Comparison of ENCODE assay signal across 10 cellular contexts in the genomic region with DNA sequence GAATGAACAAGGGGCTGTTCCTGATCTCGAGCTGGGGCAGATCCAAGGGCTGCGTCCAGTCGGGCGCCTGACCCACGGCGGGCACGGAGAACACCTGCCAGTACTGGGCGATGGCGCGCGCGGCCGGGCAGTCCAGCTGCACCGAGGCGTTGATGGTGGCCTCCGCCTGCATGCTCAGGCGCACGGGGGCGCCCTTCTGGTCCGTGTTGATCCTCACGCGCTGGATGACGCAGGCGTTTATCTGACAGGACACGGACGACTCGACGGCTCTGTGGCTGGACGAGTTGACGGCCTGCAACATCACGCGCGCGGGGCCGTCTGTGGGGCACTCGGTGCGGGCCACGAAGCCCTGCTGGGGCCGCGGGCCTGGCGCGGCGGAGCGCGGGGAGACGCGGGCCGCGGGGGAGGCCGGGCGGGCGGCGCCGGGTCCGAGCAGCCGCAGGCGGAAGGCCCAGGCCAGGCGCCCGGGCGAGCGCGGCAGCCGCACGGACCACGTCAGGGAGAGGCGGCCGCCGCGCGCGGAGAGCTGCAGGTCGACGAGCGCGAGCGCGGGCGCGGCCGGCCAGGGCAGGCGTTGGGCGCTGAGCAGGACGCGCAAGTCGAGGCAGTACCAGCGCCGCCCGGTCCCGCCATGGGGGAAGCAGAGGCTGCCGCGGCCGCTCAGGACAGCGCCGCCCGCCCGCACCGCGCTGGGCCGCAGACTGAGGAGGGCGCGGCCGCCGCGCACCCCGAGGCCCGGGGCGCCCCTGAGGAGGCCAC. TPM values are rescaled to one million over a fixed set of nuclear protein-coding genes. Genes with fewer than 3 reads are reported as not detected.
DNase-seq lines count a peak whose midpoint lies in the region; ATAC-seq, FAIRE-seq and TF ChIP-seq lines count a peak whose summit lies in the region.
"Had no signal": no experiment of that assay in that cellular context is flagged by ENCODE, and none has a peak within 500 bp of the region (broad histone marks: within the 10 kb centered on the region; RNA-seq: fewer than 3 reads in every experiment).

No MANE protein-coding gene starts in this region.

- H3K36me3 ChIP-seq in endothelial cell of umbilical vein (ENCODE audit: control insufficient read depth in 2 of 2, extremely low read depth in 1 of 2, insufficient read depth in 2 of 2, low read length in 2 of 2) (no peaks in the 10 kb centered on the region), upper lobe of left lung (no peaks in the 10 kb centered on the region)

- H3K4me1 ChIP-seq in endothelial cell of umbilical vein (ENCODE audit: control insufficient read depth, extremely low read depth, insufficient read depth, low read length), result peaks cover 4% of the 10 kb centered on the region
- peaks cover 0 to 17% (median 13%) of the 10 kb centered on the region in 4 donors for H3K4me1 ChIP-seq in upper lobe of left lung

- DNase-seq in activated CD8-positive, alpha-beta memory T cell treated with anti-CD3 and anti-CD28 coated beads, Interleukin-2, amount 10 ng/mL, durations not matched to agents 7 days and 5 days, result peak; percentile 57
- no peak for DNase-seq in activated CD8-positive, alpha-beta memory T cell treated with anti-CD3 and anti-CD28 coated beads for 24 hours
- DNase-seq in endothelial cell of umbilical vein (ENCODE audit: low read depth, low spot score), result peak; percentile 53
- DNase-seq in lung microvascular endothelial cell (ENCODE audit: low read depth in 2 of 2), result peak; percentile 75 to 81
- peak; percentile 84 to 90 for DNase-seq in upper lobe of left lung
- no peak for DNase-seq in NCI-H1092 (lab: John Stamatoyannopoulos, UW)
- DNase-seq: Calu3 had no signal

- peaks cover 7% of the 10 kb centered on the region for H3K4me1 Mint-ChIP-seq in activated CD8-positive, alpha-beta memory T cell treated with anti-CD3 and anti-CD28 coated beads, Interleukin-2, amount 10 ng/mL, durations not matched to agents 7 days and 5 days

- peaks cover 13% of the 10 kb centered on the region for H3K36me3 Mint-ChIP-seq in activated CD8-positive, alpha-beta memory T cell treated with anti-CD3 and anti-CD28 coated beads, Interleukin-2, amount 10 ng/mL, durations not matched to agents 7 days and 5 days
- H3K36me3 Mint-ChIP-seq: activated naive CD4-positive, alpha-beta T cell treated with anti-CD3 and anti-CD28 coated beads, Interleukin-2, amount 50 U/mL, for 24 hours had no signal

- intact Hi-C loops in endothelial cell of umbilical vein (cut with micrococcal nuclease), result no loop called here

- H3K9me3 ChIP-seq in endothelial cell of umbilical vein (replicated peaks; ENCODE audit: control insufficient read depth, insufficient read depth, low read length) (no peaks in the 10 kb centered on the region), upper lobe of left lung (no peaks in the 10 kb centered on the region)

- FAIRE-seq in endothelial cell of umbilical vein (lab: Jason Lieb, UNC), result peak; percentile 69

- 6 to 33% methylated on average over 19 to 27 of the region's 107 CpGs for WGBS in upper lobe of left lung, 2 donors

- no peak overlapping the region for H3K4me2 ChIP-seq in endothelial cell of umbilical vein (ENCODE audit: insufficient read depth, low read length)

- no peak overlapping the region for H3K9ac ChIP-seq in endothelial cell of umbilical vein (replicated peaks; ENCODE audit: extremely low read depth, insufficient read depth, low read length)

- H3K27ac Mint-ChIP-seq in activated CD8-positive, alpha-beta memory T cell treated with anti-CD3 and anti-CD28 coated beads, Interleukin-2, amount 10 ng/mL, durations not matched to agents 7 days and 5 days, result no peak overlapping the region
- H3K27ac Mint-ChIP-seq: activated naive CD4-positive, alpha-beta T cell treated with anti-CD3 and anti-CD28 coated beads, Interleukin-2, amount 50 U/mL, for 24 hours had no signal

- no peak overlapping the region for H3K4me3 Mint-ChIP-seq in activated CD8-positive, alpha-beta memory T cell treated with anti-CD3 and anti-CD28 coated beads, Interleukin-2, amount 10 ng/mL, durations not matched to agents 7 days and 5 days

- no TSS peak for BruUV-seq in endothelial cell of umbilical vein (replicated peaks; lab: Mats Ljungman, UMichigan)

- TF ChIP-seq EP300 in upper lobe of left lung (IDR thresholded peaks at IDR 0.05), result no peak

- POLR2A ChIA-PET in endothelial cell of umbilical vein (lab: Charles Lee), result no interaction called here

- peak overlapping the region; percentile 75 for H2AFZ ChIP-seq in endothelial cell of umbilical vein (ENCODE audit: low read depth, low read length)

- no peaks in the 10 kb centered on the region for H4K20me1 ChIP-seq in endothelial cell of umbilical vein (replicated peaks; ENCODE audit: control insufficient read depth, extremely low read depth, insufficient read depth, low read length)

- peaks cover 80% of the 10 kb centered on the region for H3K27me3 Mint-ChIP-seq in activated CD8-positive, alpha-beta memory T cell treated with anti-CD3 and anti-CD28 coated beads, Interleukin-2, amount 10 ng/mL, durations not matched to agents 7 days and 5 days

- H3K27me3 ChIP-seq in endothelial cell of umbilical vein (ENCODE audit: control insufficient read depth in 2 of 2, insufficient read depth in 2 of 2, low read length in 2 of 2) (peaks cover 35 to 39% of the 10 kb centered on the region in 2 experiments), upper lobe of left lung (no peaks in the 10 kb centered on the region)

- ATAC-seq in activated CD8-positive, alpha-beta memory T cell treated with anti-CD3 and anti-CD28 coated beads, Interleukin-2, amount 10 ng/mL, durations not matched to agents 7 days and 5 days, result peak; percentile 61
- ATAC-seq in upper lobe of left lung (ENCODE audit: low FRiP score in 2 of 2) (peak; percentile 57 to 77), GM18502 (IDR thresholded peaks at IDR 0.05; ENCODE audit: poor library complexity, unreplicated experiment) (no peak), GM21619 (IDR thresholded peaks at IDR 0.05; ENCODE audit: unreplicated experiment) (no peak)

- H3K9me1 ChIP-seq in endothelial cell of umbilical vein (replicated peaks; ENCODE audit: control insufficient read depth, extremely low read depth, insufficient read depth, low read length), result no peaks in the 10 kb centered on the region

- TF ChIP-seq CTCF in endothelial cell of umbilical vein (IDR thresholded peaks at IDR 0.05; ENCODE audit: extremely low read depth in 1 of 2, insufficient read depth in 1 of 2, low read depth in 1 of 2, low read length in 2 of 2) (peak; percentile 54 to 72), upper lobe of left lung (IDR thresholded peaks at IDR 0.05) (peak in 5 of 6 experiments; percentile 34 to 55 (median 43))

- dilution Hi-C loops in endothelial cell of umbilical vein (cut with MboI; ENCODE audit: extremely low pct_ligation_motif_present, low sequenced_read_pairs), result no loop called here

- H3K9me3 Mint-ChIP-seq in activated CD8-positive, alpha-beta memory T cell treated with anti-CD3 and anti-CD28 coated beads, Interleukin-2, amount 10 ng/mL, durations not matched to agents 7 days and 5 days (ENCODE audit: low read depth), result peaks cover 2% of the 10 kb centered on the region
- H3K9me3 Mint-ChIP-seq: activated naive CD4-positive, alpha-beta T cell treated with anti-CD3 and anti-CD28 coated beads, Interleukin-2, amount 50 U/mL, for 24 hours had no signal

- no peak overlapping the region for H3K27ac ChIP-seq in endothelial cell of umbilical vein (ENCODE audit: insufficient read depth, low read depth, low read length)
- peak overlapping the region in 1 of 4 donors; percentile 56 for H3K27ac ChIP-seq in upper lobe of left lung

- no peak overlapping the region for H3K4me3 ChIP-seq in endothelial cell of umbilical vein (replicated peaks in 1 of 3; ENCODE audit: insufficient read depth in 1 of 3, low read depth in 1 of 3, low read length in 3 of 3)
- peak overlapping the region in 3 of 4 donors; percentile 39 to 44 (median 42) for H3K4me3 ChIP-seq in upper lobe of left lung

- CTCF ChIA-PET in activated CD8-positive, alpha-beta memory T cell treated with anti-CD3 and anti-CD28 coated beads, Interleukin-2, amount 10 ng/mL, durations not matched to agents 7 days and 5 days (lab: Charles Lee), result interaction anchor here (0.6 to 1.2 kb wide), 2 partner anchors 15 to 256 kb away, joined by 3 to 4 read pairs; no protein-coding TSS in a partner anchor
- CTCF ChIA-PET in endothelial cell of umbilical vein (lab: Charles Lee), result interaction anchor here (0.6 to 3.6 kb wide), 7 partner anchors 9 to 140 kb away, joined by 3 to 11 read pairs (median 3); partner anchors contain the start of gene CDPF1

- no peaks in the 10 kb centered on the region for H3K79me2 ChIP-seq in endothelial cell of umbilical vein (ENCODE audit: control insufficient read depth, insufficient read depth, low read length)

- TF ChIP-seq POLR2A in endothelial cell of umbilical vein (IDR thresholded peaks at IDR 0.05; ENCODE audit: low read depth, low read length), result no peak
- peak in 1 of 4 donors; percentile 30 for TF ChIP-seq POLR2A in upper lobe of left lung (IDR thresholded peaks at IDR 0.05)

RNA-seq across cellular contexts. Expression of gene PKDREJ, which starts 0.5 kb away (rescaled TPM):
- total RNA-seq in activated CD8-positive, alpha-beta memory T cell treated with anti-CD3 and anti-CD28 coated beads, Interleukin-2, amount 10 ng/mL, durations not matched to agents 7 days and 5 days, result not detected
- total RNA-seq in endothelial cell of umbilical vein, result not detected in 2 replicates
- not detected in 2 replicates for polyA plus RNA-seq in endothelial cell of umbilical vein
- not detected in 2 replicates for polyA plus RNA-seq in endothelial cell of umbilical vein (2011; cell fraction: cytosol; rRNA removed)
- polyA plus RNA-seq in endothelial cell of umbilical vein (2011; cell fraction: nucleus; rRNA removed), result not detected in 2 replicates
- polyA plus RNA-seq in endothelial cell of umbilical vein (2012), result 0.03 TPM in 2 replicates
- not detected in 2 replicates for polyA minus RNA-seq in endothelial cell of umbilical vein
- not detected for polyA minus RNA-seq in endothelial cell of umbilical vein (2011; cell fraction: cytosol; rRNA and poly(A)+ RNA removed)
- not detected in 2 replicates for polyA minus RNA-seq in endothelial cell of umbilical vein (2011; cell fraction: nucleus; rRNA and poly(A)+ RNA removed)
- total RNA-seq in lung microvascular endothelial cell, result not detected in 2 replicates
- total RNA-seq in upper lobe of left lung, result 1 to 10 TPM in 1 of 6 donors, under 1 TPM in 1, not detected in 4; 0.06 to 1.0 TPM

RNA-seq across cellular contexts. Expression of gene TTC38, which starts 5.2 kb away (rescaled TPM):
- total RNA-seq in activated CD8-positive, alpha-beta memory T cell treated with anti-CD3 and anti-CD28 coated beads, Interleukin-2, amount 10 ng/mL, durations not matched to agents 7 days and 5 days, result 10 to 100 TPM; 35.3 to 37.1 TPM
- 33.1 and 39.7 TPM in 2 replicates for total RNA-seq in endothelial cell of umbilical vein
- polyA plus RNA-seq in endothelial cell of umbilical vein, result 31.6 and 33.5 TPM in 2 replicates
- 22.8 and 24.9 TPM in 2 replicates for polyA plus RNA-seq in endothelial cell of umbilical vein (2011; cell fraction: cytosol; rRNA removed)
- 72.1 and 85.3 TPM in 2 replicates for polyA plus RNA-seq in endothelial cell of umbilical vein (2011; cell fraction: nucleus; rRNA removed)
- polyA plus RNA-seq in endothelial cell of umbilical vein (2012), result 14.4 and 16.5 TPM in 2 replicates
- polyA minus RNA-seq in endothelial cell of umbilical vein, result 30.5 and 33.4 TPM in 2 replicates
- polyA minus RNA-seq in endothelial cell of umbilical vein (2011; cell fraction: cytosol; rRNA and poly(A)+ RNA removed), result 50.4 TPM
- polyA minus RNA-seq in endothelial cell of umbilical vein (2011; cell fraction: nucleus; rRNA and poly(A)+ RNA removed), result 21.8 and 30.4 TPM in 2 replicates
- total RNA-seq in lung microvascular endothelial cell, result 18.7 and 22.6 TPM in 2 replicates
- total RNA-seq in upper lobe of left lung, result 10 to 100 TPM; 23.7 to 84.9 (median 34.3) TPM

RNA-seq across cellular contexts. Expression of gene CDPF1, which starts 12.5 kb away (rescaled TPM):
- 10 to 100 TPM; 11.0 to 11.1 TPM for total RNA-seq in activated CD8-positive, alpha-beta memory T cell treated with anti-CD3 and anti-CD28 coated beads, Interleukin-2, amount 10 ng/mL, durations not matched to agents 7 days and 5 days
- total RNA-seq in endothelial cell of umbilical vein, result 8.5 and 9.7 TPM in 2 replicates
- polyA plus RNA-seq in endothelial cell of umbilical vein, result 8.9 and 9.9 TPM in 2 replicates
- polyA plus RNA-seq in endothelial cell of umbilical vein (2011; cell fraction: cytosol; rRNA removed), result 8.4 and 8.5 TPM in 2 replicates
- 9.8 and 10.0 TPM in 2 replicates for polyA plus RNA-seq in endothelial cell of umbilical vein (2011; cell fraction: nucleus; rRNA removed)
- polyA plus RNA-seq in endothelial cell of umbilical vein (2012), result 6.6 TPM in 2 replicates
- 2.3 and 2.8 TPM in 2 replicates for polyA minus RNA-seq in endothelial cell of umbilical vein
- polyA minus RNA-seq in endothelial cell of umbilical vein (2011; cell fraction: cytosol; rRNA and poly(A)+ RNA removed), result 2.2 TPM
- polyA minus RNA-seq in endothelial cell of umbilical vein (2011; cell fraction: nucleus; rRNA and poly(A)+ RNA removed), result 2.5 and 3.2 TPM in 2 replicates
- total RNA-seq in lung microvascular endothelial cell, result 8.7 and 9.2 TPM in 2 replicates
- total RNA-seq in upper lobe of left lung, result 10 to 100 TPM in 3 of 6 donors, 1 to 10 TPM in 3; 6.8 to 22.9 (median 11.2) TPM

RNA-seq across cellular contexts. Expression of gene GTSE1, which starts 34.0 kb away (rescaled TPM):
- 100 to 1,000 TPM in 1 of 2 experiments, 10 to 100 TPM in 1; 91.9 to 101 TPM for total RNA-seq in activated CD8-positive, alpha-beta memory T cell treated with anti-CD3 and anti-CD28 coated beads, Interleukin-2, amount 10 ng/mL, durations not matched to agents 7 days and 5 days
- total RNA-seq in endothelial cell of umbilical vein (57.0 and 57.2 TPM in 2 replicates), lung microvascular endothelial cell (0.99 and 3.7 TPM in 2 replicates), upper lobe of left lung (1 to 10 TPM in 3 of 6 donors, under 1 TPM in 2, not detected in 1; 0.30 to 4.4 (median 1.4) TPM)
- polyA plus RNA-seq in endothelial cell of umbilical vein, result 22.5 and 25.9 TPM in 2 replicates
- 19.9 and 20.5 TPM in 2 replicates for polyA plus RNA-seq in endothelial cell of umbilical vein (2011; cell fraction: cytosol; rRNA removed)
- 53.4 and 57.7 TPM in 2 replicates for polyA plus RNA-seq in endothelial cell of umbilical vein (2011; cell fraction: nucleus; rRNA removed)
- polyA plus RNA-seq in endothelial cell of umbilical vein (2012), result 9.6 and 24.0 TPM in 2 replicates
- 15.1 and 19.5 TPM in 2 replicates for polyA minus RNA-seq in endothelial cell of umbilical vein
- 23.9 TPM for polyA minus RNA-seq in endothelial cell of umbilical vein (2011; cell fraction: cytosol; rRNA and poly(A)+ RNA removed)
- polyA minus RNA-seq in endothelial cell of umbilical vein (2011; cell fraction: nucleus; rRNA and poly(A)+ RNA removed), result 19.8 and 21.3 TPM in 2 replicates

Comparison
In these comparisons a context has a peak if more than half of its experiments do, and no peak if none do; other contexts are left out.
1. DNase-seq: peak in activated CD8-positive, alpha-beta memory T cell treated with anti-CD3 and anti-CD28 coated beads, Interleukin-2, amount 10 ng/mL, durations not matched to agents 7 days and 5 days (single experiment), endothelial cell of umbilical vein (single experiment), lung microvascular endothelial cell (2 of 2) and upper lobe of left lung (2 of 2); none in activated CD8-positive, alpha-beta memory T cell treated with anti-CD3 and anti-CD28 coated beads for 24 hours (single experiment) and NCI-H1092 (single experiment).
2. ATAC-seq: peak in activated CD8-positive, alpha-beta memory T cell treated with anti-CD3 and anti-CD28 coated beads, Interleukin-2, amount 10 ng/mL, durations not matched to agents 7 days and 5 days (single experiment) and upper lobe of left lung (2 of 2); none in GM18502 (single experiment) and GM21619 (single experiment).
3. H3K4me3 ChIP-seq: peak in upper lobe of left lung (3 of 4); none in endothelial cell of umbilical vein (0 of 3).